ENCODE assay signal across 8 cellular contexts in the genomic region with DNA sequence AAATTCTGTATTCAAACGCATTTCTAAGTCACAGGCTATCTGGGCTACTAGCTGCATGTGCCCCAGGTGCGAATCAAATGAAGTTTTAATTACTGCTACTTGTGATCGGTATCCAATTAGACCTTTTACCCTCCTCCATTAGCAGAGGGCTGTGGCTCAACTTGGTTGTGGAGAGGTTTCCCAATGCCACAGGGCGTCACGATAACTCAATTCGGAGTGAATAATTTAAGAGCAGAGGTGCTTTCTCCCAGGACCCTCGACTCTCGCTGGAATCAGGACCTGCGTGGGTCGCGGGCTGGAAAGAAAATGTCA. TPM values are rescaled to one million over a fixed set of nuclear protein-coding genes. Genes with fewer than 3 reads are reported as not detected.
DNase-seq lines count a peak whose midpoint lies in the region; ATAC-seq and TF ChIP-seq lines count a peak whose summit lies in the region.

No MANE protein-coding gene starts in this region.

- H3K27ac Mint-ChIP-seq in activated CD4-positive, alpha-beta T cell treated with anti-CD3 and anti-CD28 coated beads for 36 hours, result peak overlapping the region; percentile 98

- intact Hi-C loops in activated CD4-positive, alpha-beta T cell treated with anti-CD3 and anti-CD28 coated beads for 36 hours (cut with DNase I, micrococcal nuclease), result loop anchor here (1.0 to 10.0 kb wide), 10 partner anchors 62 to 1958 kb away; a partner anchor contains a TSS
- intact Hi-C loops in psoas muscle (cut with DNase I), result no loop called here

- H3K27ac ChIP-seq in SJSA1 (no peak overlapping the region), psoas muscle (peak overlapping the region; percentile 97)

- H3K4me3 ChIP-seq in SJSA1, result peak overlapping the region; percentile 61
- peak overlapping the region; percentile 77 for H3K4me3 ChIP-seq in fibroblast of the aortic adventitia (ENCODE audit: low read depth, low read length)
- H3K4me3 ChIP-seq in psoas muscle, result peak overlapping the region; percentile 90

- H3K36me3 Mint-ChIP-seq in activated CD4-positive, alpha-beta T cell treated with anti-CD3 and anti-CD28 coated beads for 36 hours (ENCODE audit: low read depth), result peaks cover 21% of the 10 kb centered on the region

- CTCF ChIA-PET in activated CD4-positive, alpha-beta T cell treated with anti-CD3 and anti-CD28 coated beads for 36 hours (lab: Charles Lee), result interaction anchor here (0.8 to 1.5 kb wide), 5 partner anchors 9 to 83 kb away, joined by 3 to 6 read pairs (median 4); no protein-coding TSS in a partner anchor

- H3K36me3 ChIP-seq in SJSA1 (0 out of 2 replicates have a peak, but pooled peaks cover 3% of the 10 kb centered on the region), psoas muscle (ENCODE audit: insufficient read depth in 1 of 2, low read depth in 1 of 2) (peaks cover 6 to 10% of the 10 kb centered on the region in 2 donors)

- 0 to 2% (median 1%) methylated on average over 11 of the region's 11 CpGs for WGBS in psoas muscle, 3 donors

- H3K4me1 Mint-ChIP-seq in activated CD4-positive, alpha-beta T cell treated with anti-CD3 and anti-CD28 coated beads for 36 hours, result peaks cover 70% of the 10 kb centered on the region

- TF ChIP-seq CTCF in fibroblast of the aortic adventitia (IDR thresholded peaks at IDR 0.05; ENCODE audit: insufficient read depth, low read length) (no peak), psoas muscle (IDR thresholded peaks at IDR 0.05) (no peak)

- H3K4me3 Mint-ChIP-seq in activated CD4-positive, alpha-beta T cell treated with anti-CD3 and anti-CD28 coated beads for 36 hours, result peak overlapping the region; percentile 85

- no peaks in the 10 kb centered on the region for H3K9me3 ChIP-seq in SJSA1 (replicated peaks)
- H3K9me3 ChIP-seq in psoas muscle, result no peaks in the 10 kb centered on the region

- H3K9me3 Mint-ChIP-seq in activated CD4-positive, alpha-beta T cell treated with anti-CD3 and anti-CD28 coated beads for 36 hours (ENCODE audit: low read depth), result peaks cover 3% of the 10 kb centered on the region

- H3K27me3 ChIP-seq in SJSA1 (replicated peaks) (no peaks in the 10 kb centered on the region), psoas muscle (ENCODE audit: insufficient read depth in 3 of 3, low read length in 2 of 3) (no peaks in the 10 kb centered on the region)

- ATAC-seq in activated CD4-positive, alpha-beta T cell treated with anti-CD3 and anti-CD28 coated beads for 36 hours, result peak; percentile 6
- ATAC-seq in HG02973 (IDR thresholded peaks at IDR 0.05; ENCODE audit: unreplicated experiment) (peak; percentile 15), psoas muscle (peak; percentile 13 to 46 (median 20))

- no peak for DNase-seq in activated CD4-positive, alpha-beta T cell treated with anti-CD3 and anti-CD28 coated beads for 36 hours
- DNase-seq in activated CD4-positive, alpha-beta T cell treated with anti-CD3 and anti-CD28 coated beads for 1 hour, result no peak
- no peak for DNase-seq in SJSA1 (ENCODE audit: low read depth in 1 of 2, low spot score in 2 of 2)
- no peak for DNase-seq in fibroblast of the aortic adventitia (ENCODE audit: low read depth)
- DNase-seq in psoas muscle, result no peak
- DNase-seq in DMS 273 treated with DMSO at 0.1 percent for 48 hours (lab: John Stamatoyannopoulos, UW), result no peak
- DNase-seq in HT-29 (ENCODE audit: low spot score), result no peak

- H3K4me1 ChIP-seq in SJSA1 (replicated peaks) (peaks cover 11% of the 10 kb centered on the region), psoas muscle (peaks cover 17% of the 10 kb centered on the region)

- no peaks in the 10 kb centered on the region for H3K27me3 Mint-ChIP-seq in activated CD4-positive, alpha-beta T cell treated with anti-CD3 and anti-CD28 coated beads for 36 hours

- POLR2A ChIA-PET in activated CD4-positive, alpha-beta T cell treated with anti-CD3 and anti-CD28 coated beads for 36 hours (lab: Charles Lee), result interaction anchor here (0.6 to 1.5 kb wide), 2 partner anchors 12 to 113 kb away, joined by 3 read pairs; no protein-coding TSS in a partner anchor

RNA-seq across cellular contexts. Expression of a gene that starts 0.6 kb away (rescaled TPM):
- 10 to 100 TPM; 14.1 to 16.7 TPM for total RNA-seq in activated CD4-positive, alpha-beta T cell treated with anti-CD3 and anti-CD28 coated beads for 36 hours
- 15.8 and 20.0 TPM in 2 replicates for total RNA-seq in SJSA1 (2014; rRNA removed; shearing (Covaris generic))
- total RNA-seq in fibroblast of the aortic adventitia (ENCODE audit: low replicate concordance) (15.9 and 27.8 TPM in 2 replicates), psoas muscle (1 to 10 TPM; 4.8 to 8.2 (median 5.5) TPM)
- 10 to 100 TPM in 1 of 3 donors, 1 to 10 TPM in 2; 5.4 to 12.4 (median 9.2) TPM for polyA plus RNA-seq in psoas muscle
- 11.2 and 11.9 TPM in 2 replicates for total RNA-seq in HT-29 (2014; rRNA removed; shearing (Covaris generic))

Comparison
In these comparisons a context has a peak if more than half of its experiments do, and no peak if none do; other contexts are left out.
1. intact Hi-C loops: an anchor here in activated CD4-positive, alpha-beta T cell treated with anti-CD3 and anti-CD28 coated beads for 36 hours (1.0 to 10.0 kb wide); none called in psoas muscle.